27 cellular contexts compared by ENCODE assay signal in genomic region chr7:157755741-157756140, GRCh38.
"Had no signal": no experiment of that assay in that cellular context is flagged by ENCODE, and none has a peak within 500 bp of the region (broad histone marks: within the 10 kb centered on the region; RNA-seq: fewer than 3 reads in every experiment).

No MANE protein-coding gene starts in this region.

- H3K4me3 Mint-ChIP-seq: naive thymus-derived CD4-positive, alpha-beta T cell; natural killer cell; nephron; neural progenitor cell; stimulated activated effector memory CD8-positive, alpha-beta T cell treated with anti-CD3 and anti-CD28 coated beads, Interleukin-12 subunit alpha, Interleukin-12 subunit beta, amount 100 ng/mL, for 72 hours; stimulated activated naive B cell treated with anti-CD40 and anti-IgM and Interleukin-4, amounts not matched to agents 10 μg/mL and 1 μg/mL and 100 μg/mL, for 72 hours; stimulated activated naive CD8-positive, alpha-beta T cell treated with anti-CD3 and anti-CD28 coated beads, Interleukin-15, Interleukin-2, amounts not matched to agents 100 ng/mL and 50 ng/mL, for 24 hours; type B pancreatic cell had no signal

- H3K36me3 Mint-ChIP-seq: naive thymus-derived CD4-positive, alpha-beta T cell; natural killer cell; neural progenitor cell; stimulated activated effector memory CD8-positive, alpha-beta T cell treated with anti-CD3 and anti-CD28 coated beads, Interleukin-12 subunit alpha, Interleukin-12 subunit beta, amount 100 ng/mL, for 72 hours; stimulated activated naive B cell treated with anti-CD40 and anti-IgM and Interleukin-4, amounts not matched to agents 10 μg/mL and 1 μg/mL and 100 μg/mL, for 72 hours; type B pancreatic cell had no signal

- FAIRE-seq: pancreas, small intestine had no signal

- H3K9me3 ChIP-seq: pancreas, psoas muscle, right lobe of liver, sigmoid colon, stomach, suprapubic skin, testis, transverse colon, upper lobe of right lung, uterus had no signal

- H3K27ac Mint-ChIP-seq: natural killer cell; nephron; neural progenitor cell; progenitor cell of endocrine pancreas; stimulated activated effector memory CD8-positive, alpha-beta T cell treated with anti-CD3 and anti-CD28 coated beads, Interleukin-12 subunit alpha, Interleukin-12 subunit beta, amount 100 ng/mL, for 72 hours; stimulated activated naive B cell treated with anti-CD40 and anti-IgM and Interleukin-4, amounts not matched to agents 10 μg/mL and 1 μg/mL and 100 μg/mL, for 72 hours; stimulated activated naive CD8-positive, alpha-beta T cell treated with anti-CD3 and anti-CD28 coated beads, Interleukin-15, Interleukin-2, amounts not matched to agents 100 ng/mL and 50 ng/mL, for 24 hours; type B pancreatic cell had no signal

- H3K9ac ChIP-seq: neural progenitor cell had no signal

- H3K9me3 Mint-ChIP-seq: naive thymus-derived CD4-positive, alpha-beta T cell; natural killer cell; stimulated activated effector memory CD8-positive, alpha-beta T cell treated with anti-CD3 and anti-CD28 coated beads, Interleukin-12 subunit alpha, Interleukin-12 subunit beta, amount 100 ng/mL, for 72 hours; stimulated activated naive CD8-positive, alpha-beta T cell treated with anti-CD3 and anti-CD28 coated beads, Interleukin-15, Interleukin-2, amounts not matched to agents 100 ng/mL and 50 ng/mL, for 24 hours; type B pancreatic cell had no signal

- H3K4me1 Mint-ChIP-seq: natural killer cell, nephron had no signal

- H3K4me1 ChIP-seq: neural progenitor cell, pancreas, psoas muscle, right lobe of liver, sigmoid colon, stomach, suprapubic skin, testis, tibial artery, transverse colon, upper lobe of right lung, uterus had no signal

- H3K27ac ChIP-seq: neural progenitor cell, pancreas, psoas muscle, right lobe of liver, sigmoid colon, stomach, suprapubic skin, testis, tibial artery, transverse colon, upper lobe of right lung, uterus had no signal

- H3K36me3 ChIP-seq: neural progenitor cell, pancreas, right lobe of liver, sigmoid colon, stomach, suprapubic skin, tibial artery, transverse colon, upper lobe of right lung, uterus had no signal

- H3K27me3 Mint-ChIP-seq: type B pancreatic cell had no signal

- H3K4me3 ChIP-seq: neural progenitor cell, pancreas, psoas muscle, right lobe of liver, sigmoid colon, stomach, suprapubic skin, testis, tibial artery, transverse colon, upper lobe of right lung, uterus had no signal

- DNase-seq: naive thymus-derived CD4-positive, alpha-beta T cell; natural killer cell; occipital lobe; pancreas; psoas muscle; right lobe of liver; sigmoid colon; small intestine; stimulated activated CD4-positive, alpha-beta T cell treated with anti-CD3 and anti-CD28 coated beads, Interleukin-15, amount 100 ng/mL, for 24 hours; stimulated activated CD4-positive, alpha-beta T cell treated with anti-CD3 and anti-CD28 coated beads, Interleukin-2, amount 100 ng/mL, for 24 hours; stimulated activated CD4-positive, alpha-beta T cell treated with anti-CD3 and anti-CD28 coated beads, Interleukin-2, amount 100 ng/mL, for 48 hours; stimulated activated CD4-positive, alpha-beta T cell treated with anti-CD3 and anti-CD28 coated beads, Interleukin-4, amount 100 ng/mL, for 24 hours; stimulated activated naive B cell treated with anti-CD40 and anti-IgM and Interleukin-4, amounts not matched to agents 10 μg/mL and 1 μg/mL and 100 μg/mL, for 72 hours; stimulated activated naive CD4-positive, alpha-beta T cell treated with Interleukin-2 at 50 U/mL for 16 hours; stomach; testis; tibial artery; transverse colon; upper lobe of right lung; uterus had no signal
